Comparison of ENCODE assay signal across 8 cellular contexts in the genomic region with DNA sequence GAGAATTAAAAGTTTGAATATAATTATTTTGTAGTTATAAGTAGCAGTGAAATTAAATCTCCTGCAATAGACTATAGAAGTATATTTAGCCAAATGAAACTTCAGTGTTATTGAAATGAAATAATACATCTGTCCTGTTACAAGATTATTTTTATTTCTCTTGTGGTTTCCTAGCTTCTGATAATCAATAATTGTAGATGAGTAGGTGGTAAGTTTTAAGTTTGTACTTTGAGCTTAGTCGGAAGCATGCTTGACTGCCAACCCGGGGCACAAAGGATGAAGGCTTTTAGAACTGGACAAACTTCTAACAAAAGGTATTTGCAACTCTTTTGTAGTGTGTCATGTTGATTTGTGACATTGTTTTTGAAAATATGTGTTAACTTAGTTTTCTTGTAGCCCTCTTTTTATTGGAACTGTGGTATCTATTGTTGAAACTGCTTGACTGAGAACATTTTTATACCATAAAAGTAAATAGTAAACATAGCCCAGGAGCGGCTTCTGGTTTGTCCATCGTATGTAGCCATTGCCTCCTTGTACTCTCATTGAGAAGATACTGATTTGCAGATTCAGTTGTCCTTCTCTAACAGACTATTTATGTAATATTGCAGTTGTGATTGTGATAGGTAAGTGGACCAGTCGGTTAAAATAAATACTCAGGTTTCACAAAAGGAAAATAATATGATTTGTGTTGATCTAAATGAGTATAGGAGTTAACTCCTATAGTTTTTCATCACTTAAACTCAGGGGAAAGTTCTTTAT. TPM values are rescaled to one million over a fixed set of nuclear protein-coding genes. Genes with fewer than 3 reads are reported as not detected.
DNase-seq lines count a peak whose midpoint lies in the region; ATAC-seq, FAIRE-seq and TF ChIP-seq lines count a peak whose summit lies in the region.

No MANE protein-coding gene starts in this region.

- TF ChIP-seq CTCF in keratinocyte (optimal IDR thresholded peaks at IDR 0.05 in 1 of 3, IDR thresholded peaks at IDR 0.05 in 1 of 3, conservative IDR thresholded peaks at IDR 0.05 in 1 of 3; ENCODE audit: extremely low read depth in 1 of 3, insufficient read depth in 2 of 3, low read length in 3 of 3): no peak
- no peak for TF ChIP-seq CTCF in thoracic aorta (IDR thresholded peaks at IDR 0.05)

- peaks cover 78% of the 10 kb centered on the region for H3K79me2 ChIP-seq in keratinocyte (ENCODE audit: control insufficient read depth, insufficient read depth, low read length)

- H3K9ac ChIP-seq in keratinocyte (ENCODE audit: control insufficient read depth, extremely low read depth, insufficient read depth, low read length): peak overlapping the region; percentile 77

- peaks cover 8% of the 10 kb centered on the region for H3K36me3 Mint-ChIP-seq in activated CD8-positive, alpha-beta memory T cell treated with anti-CD3 and anti-CD28 coated beads, Interleukin-2, amount 10 ng/mL, durations not matched to agents 7 days and 5 days
- no peaks in the 10 kb centered on the region for H3K36me3 Mint-ChIP-seq in activated naive CD8-positive, alpha-beta T cell

- H3K9me3 Mint-ChIP-seq in activated CD8-positive, alpha-beta memory T cell treated with anti-CD3 and anti-CD28 coated beads, Interleukin-2, amount 10 ng/mL, durations not matched to agents 7 days and 5 days (ENCODE audit: low read depth): no peaks in the 10 kb centered on the region
- H3K9me3 Mint-ChIP-seq in activated naive CD8-positive, alpha-beta T cell (ENCODE audit: low read depth): no peaks in the 10 kb centered on the region

- peaks cover 2% of the 10 kb centered on the region for H3K27me3 Mint-ChIP-seq in activated CD8-positive, alpha-beta memory T cell treated with anti-CD3 and anti-CD28 coated beads, Interleukin-2, amount 10 ng/mL, durations not matched to agents 7 days and 5 days
- no peaks in the 10 kb centered on the region for H3K27me3 Mint-ChIP-seq in activated naive CD8-positive, alpha-beta T cell

- no peak for ATAC-seq in activated CD8-positive, alpha-beta memory T cell treated with anti-CD3 and anti-CD28 coated beads, Interleukin-2, amount 10 ng/mL, durations not matched to agents 7 days and 5 days
- ATAC-seq in thoracic aorta (ENCODE audit: insufficient number of reproducible peaks, low FRiP score, low read depth): no peak

- H3K9me3 ChIP-seq in keratinocyte (ENCODE audit: control insufficient read depth, low read depth, low read length): no peaks in the 10 kb centered on the region
- no peaks in the 10 kb centered on the region for H3K9me3 ChIP-seq in thoracic aorta

- peak overlapping the region; percentile 90 for H3K4me3 Mint-ChIP-seq in activated CD8-positive, alpha-beta memory T cell treated with anti-CD3 and anti-CD28 coated beads, Interleukin-2, amount 10 ng/mL, durations not matched to agents 7 days and 5 days
- H3K4me3 Mint-ChIP-seq in activated naive CD8-positive, alpha-beta T cell: peak overlapping the region; percentile 99

- H3K4me2 ChIP-seq in keratinocyte (ENCODE audit: control insufficient read depth, extremely low read depth, insufficient read depth, low read depth, low read length): peak overlapping the region; percentile 79

- H4K20me1 ChIP-seq in keratinocyte (ENCODE audit: control insufficient read depth, extremely low read depth, insufficient read depth, low read length): peaks cover 50% of the 10 kb centered on the region

- H2AFZ ChIP-seq in keratinocyte (ENCODE audit: control insufficient read depth, low read length): no peak overlapping the region

- CTCF ChIA-PET in activated CD8-positive, alpha-beta memory T cell treated with anti-CD3 and anti-CD28 coated beads, Interleukin-2, amount 10 ng/mL, durations not matched to agents 7 days and 5 days (lab: Charles Lee): interaction anchor here (0.7 to 0.8 kb wide), 2 partner anchors 12 to 374 kb away, joined by 3 read pairs; no protein-coding TSS in a partner anchor

- no peaks in the 10 kb centered on the region for H3K9me1 ChIP-seq in keratinocyte (ENCODE audit: control insufficient read depth, extremely low read depth, insufficient read depth, low read length)

- H3K4me1 Mint-ChIP-seq in activated CD8-positive, alpha-beta memory T cell treated with anti-CD3 and anti-CD28 coated beads, Interleukin-2, amount 10 ng/mL, durations not matched to agents 7 days and 5 days: peaks cover 48% of the 10 kb centered on the region
- peaks cover 67% of the 10 kb centered on the region for H3K4me1 Mint-ChIP-seq in activated naive CD8-positive, alpha-beta T cell (ENCODE audit: low read depth)

- peaks cover 23% of the 10 kb centered on the region for H3K4me1 ChIP-seq in keratinocyte (ENCODE audit: control insufficient read depth, extremely low read depth, insufficient read depth, low read length)
- peaks cover 46 to 59% of the 10 kb centered on the region in 2 donors for H3K4me1 ChIP-seq in thoracic aorta (ENCODE audit: control insufficient read depth in 1 of 2, low read depth in 2 of 2)

- H3K4me3 ChIP-seq in keratinocyte (ENCODE audit: control insufficient read depth in 2 of 3, extremely low read depth in 1 of 3, insufficient read depth in 2 of 3, low read depth in 1 of 3, low read length in 3 of 3): peak overlapping the region; percentile 81 to 98 (median 98)
- peak overlapping the region; percentile 98 for H3K4me3 ChIP-seq in thoracic aorta

- DNase-seq in activated CD8-positive, alpha-beta memory T cell treated with anti-CD3 and anti-CD28 coated beads, Interleukin-2, amount 10 ng/mL, durations not matched to agents 7 days and 5 days: no peak
- no peak for DNase-seq in activated CD8-positive, alpha-beta memory T cell treated with anti-CD3 and anti-CD28 coated beads, Interleukin-2, amount 50 U/mL, for 4 hours
- DNase-seq in keratinocyte (ENCODE audit: low read depth, low spot score): no peak
- DNase-seq in thoracic aorta (ENCODE audit: low spot score): no peak
- DNase-seq in COR-L47 (lab: John Stamatoyannopoulos, UW): no peak
- no peak for DNase-seq in DMS114 treated with DMSO at 0.1 percent for 48 hours (lab: John Stamatoyannopoulos, UW; ENCODE audit: unreplicated experiment)
- DNase-seq in occipital lobe (lab: John Stamatoyannopoulos, UW): no peak

- peak overlapping the region; percentile 22 for H3K27ac ChIP-seq in keratinocyte (ENCODE audit: control insufficient read depth, insufficient read depth, low read length)
- no peak overlapping the region for H3K27ac ChIP-seq in thoracic aorta

- dilution Hi-C loops in keratinocyte (cut with MboI; ENCODE audit: extremely low pct_ligation_motif_present, low sequenced_read_pairs): no loop called here

- FAIRE-seq in keratinocyte (lab: Jason Lieb, UNC): no peak

- peak overlapping the region; percentile 70 for H3K27ac Mint-ChIP-seq in activated CD8-positive, alpha-beta memory T cell treated with anti-CD3 and anti-CD28 coated beads, Interleukin-2, amount 10 ng/mL, durations not matched to agents 7 days and 5 days
- H3K27ac Mint-ChIP-seq in activated naive CD8-positive, alpha-beta T cell: peak overlapping the region; percentile 13

- no peaks in the 10 kb centered on the region for H3K27me3 ChIP-seq in keratinocyte (ENCODE audit: control insufficient read depth, extremely low read depth, insufficient read depth, low read length)
- no peaks in the 10 kb centered on the region for H3K27me3 ChIP-seq in thoracic aorta (replicated peaks; ENCODE audit: insufficient read depth)

- H3K36me3 ChIP-seq in keratinocyte (ENCODE audit: control insufficient read depth in 2 of 2, extremely low read depth in 1 of 2, insufficient read depth in 2 of 2, low read length in 2 of 2): peaks cover 0 to 4% of the 10 kb centered on the region in 2 experiments
- no peaks in the 10 kb centered on the region for H3K36me3 ChIP-seq in thoracic aorta

RNA-seq across cellular contexts. Expression of gene CTNNB1, which starts 2.9 kb away (rescaled TPM):
- 100 to 1,000 TPM; 116 to 214 TPM for total RNA-seq in activated CD8-positive, alpha-beta memory T cell treated with anti-CD3 and anti-CD28 coated beads, Interleukin-2, amount 10 ng/mL, durations not matched to agents 7 days and 5 days
- 644 to 1,021 TPM (median 775 TPM) in 3 replicates for polyA plus RNA-seq in keratinocyte
- 155 TPM for polyA plus RNA-seq in keratinocyte (2011; ENCODE audit: low read depth)
- 508 and 639 TPM in 2 replicates for polyA plus RNA-seq in keratinocyte (2011; cell fraction: cytosol; rRNA removed)
- polyA plus RNA-seq in keratinocyte (2011; cell fraction: nucleus; rRNA removed): 1,414 and 1,476 TPM in 2 replicates
- 337 and 485 TPM in 2 replicates for polyA plus RNA-seq in keratinocyte (2012; ENCODE audit: low replicate concordance)
- polyA minus RNA-seq in keratinocyte: 3,062 to 5,232 TPM (median 3,853 TPM) in 3 replicates
- polyA minus RNA-seq in keratinocyte (2011; cell fraction: cytosol; rRNA and poly(A)+ RNA removed): 705 TPM
- polyA minus RNA-seq in keratinocyte (2011; cell fraction: nucleus; rRNA and poly(A)+ RNA removed): 1,878 and 2,895 TPM in 2 replicates
- total RNA-seq in thoracic aorta (100 to 1,000 TPM; 317 to 595 TPM), occipital lobe (1,075 TPM)
